ENCODE assay signal across 13 cellular contexts in the genomic region with DNA sequence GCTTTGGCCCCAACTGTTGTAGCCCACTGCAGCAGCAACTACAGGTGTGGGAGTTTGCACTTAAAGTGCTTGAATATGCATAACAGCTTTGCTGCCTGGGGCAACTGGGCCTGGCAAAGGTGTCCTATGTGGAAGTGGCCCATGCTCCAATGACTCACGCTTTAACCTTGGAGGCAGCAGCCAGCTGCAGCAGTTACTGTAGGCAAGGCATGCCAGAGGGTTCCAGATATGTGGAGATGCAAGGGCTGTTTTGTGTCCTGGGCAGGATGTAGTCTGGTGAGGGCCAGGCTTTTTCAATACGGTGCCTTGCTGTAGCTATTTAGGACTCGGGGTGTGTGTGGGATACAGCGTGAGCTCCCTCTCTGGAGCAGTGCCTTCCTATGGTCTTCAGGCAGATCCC.
DNase-seq lines count a peak whose midpoint lies in the region; ATAC-seq, FAIRE-seq and TF ChIP-seq lines count a peak whose summit lies in the region.
"Had no signal": no experiment of that assay in that cellular context is flagged by ENCODE, and none has a peak within 500 bp of the region (broad histone marks: within the 10 kb centered on the region; RNA-seq: fewer than 3 reads in every experiment).

No MANE protein-coding gene starts in this region.

- FAIRE-seq in bronchial epithelial cell (lab: Jason Lieb, UNC), result peak; percentile 62
- FAIRE-seq: H1 had no signal

- TF ChIP-seq CTCF in bronchial epithelial cell (IDR thresholded peaks at IDR 0.05; ENCODE audit: insufficient read depth, low read length, severe bottlenecking), result no peak

- H3K36me3 ChIP-seq in bronchial epithelial cell (ENCODE audit: control insufficient read depth, insufficient read depth, low read length), result no peaks in the 10 kb centered on the region

- ATAC-seq in GM21528 (IDR thresholded peaks at IDR 0.05; ENCODE audit: low FRiP score, unreplicated experiment), result no peak

- no peaks in the 10 kb centered on the region for H3K27me3 ChIP-seq in bronchial epithelial cell (ENCODE audit: control insufficient read depth, insufficient read depth, low read length)

- H3K4me3 ChIP-seq in bronchial epithelial cell (ENCODE audit: low read depth, low read length), result no peak overlapping the region

- DNase-seq in SHP77 (lab: John Stamatoyannopoulos, UW) (peak; percentile 18 to 33), SHP77 treated with DMSO at 0.1 percent for 48 hours (lab: John Stamatoyannopoulos, UW) (no peak), M059J (ENCODE audit: low read depth) (peak; percentile 4), bronchial epithelial cell (ENCODE audit: low read depth) (peak; percentile 16), mucosa of gallbladder (ENCODE audit: low spot score) (peak; percentile 42), GDM1 (lab: John Stamatoyannopoulos, UW) (no peak)
- no peak for DNase-seq in activated CD4-positive, alpha-beta T cell treated with anti-CD3 and anti-CD28 coated beads, Interleukin-2, amount 50 U/mL, for 1 hour
- DNase-seq: CD4-positive, CD25-positive, alpha-beta regulatory T cell; DND-41; NCI-H1436; NCI-H446 treated with DMSO at 0.1 percent for 48 hours had no signal

Comparison
In these comparisons a context has a peak if more than half of its experiments do, and no peak if none do; other contexts are left out.
1. DNase-seq: peak in SHP77 (2 of 2), M059J (single experiment), bronchial epithelial cell (single experiment) and mucosa of gallbladder (single experiment); none in SHP77 treated with DMSO at 0.1 percent for 48 hours (single experiment), activated CD4-positive, alpha-beta T cell treated with anti-CD3 and anti-CD28 coated beads, Interleukin-2, amount 50 U/mL, for 1 hour (single experiment) and GDM1 (single experiment).